Comparison of ENCODE assay signal across 8 cellular contexts in the genomic region with DNA sequence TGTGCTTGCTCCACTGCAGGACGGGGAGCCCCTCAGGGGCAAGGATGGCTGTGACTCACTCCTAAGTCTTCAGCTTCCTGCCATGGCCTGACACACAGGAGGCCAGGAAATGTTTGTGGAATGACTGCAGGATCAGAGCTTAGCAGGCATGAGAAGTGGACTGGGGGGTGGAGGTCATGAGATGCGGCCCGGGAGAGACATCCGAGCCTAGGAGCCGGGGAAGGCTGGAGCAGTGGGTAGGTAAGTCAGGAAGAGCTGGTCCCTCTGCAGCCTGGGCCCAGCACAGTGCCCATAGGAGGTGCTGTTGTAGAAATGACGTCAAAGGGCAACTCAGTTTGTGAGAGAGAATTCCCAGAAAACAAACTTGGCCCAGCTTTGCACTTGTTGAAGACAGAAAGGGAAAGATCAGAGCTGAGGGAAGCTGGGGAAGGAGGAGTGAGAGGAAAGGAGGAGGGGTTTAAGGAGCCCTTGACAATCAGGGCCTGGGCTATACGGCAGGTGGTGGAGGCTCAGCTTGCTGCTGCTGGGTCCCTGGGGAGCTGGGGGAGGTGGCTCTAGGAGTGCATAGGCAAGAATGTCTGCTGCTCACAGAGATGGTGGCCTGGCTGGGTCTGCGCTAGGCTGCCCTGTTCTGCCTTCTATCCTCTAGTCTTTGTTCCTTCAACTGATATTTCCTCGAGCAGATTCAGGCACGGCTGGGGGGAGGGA. TPM values are rescaled to one million over a fixed set of nuclear protein-coding genes. Genes with fewer than 3 reads are reported as not detected.
DNase-seq lines count a peak whose midpoint lies in the region; ATAC-seq and TF ChIP-seq lines count a peak whose summit lies in the region.

No MANE protein-coding gene starts in this region.

- no peak overlapping the region for H3K27ac ChIP-seq in thyroid gland

- TF ChIP-seq POLR2A in thyroid gland (IDR thresholded peaks at IDR 0.05): no peak

- ATAC-seq in GM21786 (IDR thresholded peaks at IDR 0.05; ENCODE audit: unreplicated experiment) (peak; percentile 42), left colon (peak; percentile 7)
- ATAC-seq in activated naive CD8-positive, alpha-beta T cell treated with anti-CD3 and anti-CD28 coated beads, Interleukin-2, amount 50 U/mL, for 24 hours: peak; percentile 27

- H3K27me3 ChIP-seq in thyroid gland: no peaks in the 10 kb centered on the region

- peaks cover 66% of the 10 kb centered on the region for H3K4me1 Mint-ChIP-seq in activated naive CD8-positive, alpha-beta T cell treated with anti-CD3 and anti-CD28 coated beads, Interleukin-2, amount 50 U/mL, for 24 hours

- peaks cover 51% of the 10 kb centered on the region for H3K36me3 Mint-ChIP-seq in activated naive CD8-positive, alpha-beta T cell treated with anti-CD3 and anti-CD28 coated beads, Interleukin-2, amount 50 U/mL, for 24 hours (ENCODE audit: low read depth)

- H3K4me3 Mint-ChIP-seq in activated naive CD8-positive, alpha-beta T cell treated with anti-CD3 and anti-CD28 coated beads, Interleukin-2, amount 50 U/mL, for 24 hours: no peak overlapping the region

- peaks cover 0 to 5% of the 10 kb centered on the region in 2 donors for H3K4me1 ChIP-seq in thyroid gland

- 35 to 45% methylated on average over 10 of the region's 10 CpGs for WGBS in thyroid gland, 2 donors

- no peaks in the 10 kb centered on the region for H3K9me3 ChIP-seq in thyroid gland

- peak overlapping the region; percentile 85 for H3K27ac Mint-ChIP-seq in activated naive CD8-positive, alpha-beta T cell treated with anti-CD3 and anti-CD28 coated beads, Interleukin-2, amount 50 U/mL, for 24 hours

- H3K9me3 Mint-ChIP-seq in activated naive CD8-positive, alpha-beta T cell treated with anti-CD3 and anti-CD28 coated beads, Interleukin-2, amount 50 U/mL, for 24 hours: no peaks in the 10 kb centered on the region

- peak; percentile 93 for DNase-seq in GM03348 (ENCODE audit: low spot score)
- peak; percentile 69 for DNase-seq in NCI-H146 (lab: John Stamatoyannopoulos, UW)
- no peak for DNase-seq in activated naive CD8-positive, alpha-beta T cell treated with anti-CD3 and anti-CD28 coated beads, Interleukin-2, amount 50 U/mL, for 24 hours
- peak in 1 of 2 donors; percentile 35 for DNase-seq in left colon
- DNase-seq in thyroid gland: no peak
- no peak for DNase-seq in activated CD8-positive, alpha-beta memory T cell treated with anti-CD3 and anti-CD28 coated beads, Interleukin-2, amount 50 U/mL, for 4 hours
- no peak for DNase-seq in activated T-cell treated with anti-CD3 and anti-CD28 coated beads for 4 hours

- H3K4me3 ChIP-seq in thyroid gland (replicated peaks in 1 of 3): no peak overlapping the region

- H3K36me3 ChIP-seq in thyroid gland: no peaks in the 10 kb centered on the region

- H3K27me3 Mint-ChIP-seq in activated naive CD8-positive, alpha-beta T cell treated with anti-CD3 and anti-CD28 coated beads, Interleukin-2, amount 50 U/mL, for 24 hours: no peaks in the 10 kb centered on the region

- intact Hi-C loops in left colon (cut with DNase I, micrococcal nuclease) (no loop called here), thyroid gland (cut with DNase I) (no loop called here)

- no peak for TF ChIP-seq CTCF in thyroid gland (IDR thresholded peaks at IDR 0.05)

RNA-seq across cellular contexts. Expression of a gene that starts 18.5 kb away (rescaled TPM):
- total RNA-seq in left colon (1 to 10 TPM; 1.5 to 3.8 TPM), thyroid gland (under 1 TPM; 0.11 to 0.49 (median 0.15) TPM)

RNA-seq across cellular contexts. Expression of a gene that starts 37.8 kb away (rescaled TPM):
- total RNA-seq in left colon (10 to 100 TPM; 11.0 to 14.0 TPM), thyroid gland (10 to 100 TPM; 16.0 to 22.8 (median 21.1) TPM)

RNA-seq across cellular contexts. Expression of a gene that starts 43.8 kb away (rescaled TPM):
- total RNA-seq in left colon (1 to 10 TPM; 1.0 to 2.6 TPM), thyroid gland (10 to 100 TPM; 12.0 to 24.2 (median 20.1) TPM)

Comparison
In these comparisons a context has a peak if more than half of its experiments do, and no peak if none do; other contexts are left out.
1. DNase-seq: peak in GM03348 (single experiment) and NCI-H146 (single experiment); none in activated naive CD8-positive, alpha-beta T cell treated with anti-CD3 and anti-CD28 coated beads, Interleukin-2, amount 50 U/mL, for 24 hours (single experiment), thyroid gland (0 of 2), activated CD8-positive, alpha-beta memory T cell treated with anti-CD3 and anti-CD28 coated beads, Interleukin-2, amount 50 U/mL, for 4 hours (single experiment) and activated T-cell treated with anti-CD3 and anti-CD28 coated beads for 4 hours (single experiment).
2. Peak in every context shown above with its lines, with median percentiles within 50 percentile points of each other: ATAC-seq.